Comparison of ENCODE assay signal across 16 cellular contexts in the genomic region with DNA sequence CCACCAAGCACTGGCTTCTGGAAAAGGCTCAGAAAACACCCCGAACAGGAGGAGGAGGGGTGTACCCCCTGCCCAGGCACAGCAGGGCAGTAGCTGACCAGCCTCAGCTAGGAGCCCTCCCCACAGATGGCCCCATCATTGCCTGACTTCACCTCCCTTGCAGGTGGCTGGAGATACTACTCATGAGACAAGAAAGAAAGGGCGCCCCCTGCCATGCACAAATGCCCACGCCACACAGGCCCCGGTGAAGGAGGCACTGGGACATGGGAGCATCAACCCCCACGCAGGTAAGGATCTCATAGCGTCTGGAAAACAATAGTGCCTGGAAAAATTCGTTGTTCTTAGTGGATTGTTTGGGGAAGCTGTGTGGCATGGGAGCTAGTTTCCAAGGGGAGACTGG.
DNase-seq lines count a peak whose midpoint lies in the region; TF ChIP-seq lines count a peak whose summit lies in the region.
"Had no signal": no experiment of that assay in that cellular context is flagged by ENCODE, and none has a peak within 500 bp of the region (broad histone marks: within the 10 kb centered on the region; RNA-seq: fewer than 3 reads in every experiment).

No MANE protein-coding gene starts in this region.

- H3K4me3 Mint-ChIP-seq in HFFc6: no peak overlapping the region
- H3K4me3 Mint-ChIP-seq: CD8-positive, alpha-beta T cell; dendritic cell treated with granulocyte-macrophage colony-stimulating factor and Interleukin-4, amounts not matched to agents 40 ng/mL and 50 ng/mL, for 4 days; T-helper 1 cell treated with Interleukin-12 subunit alpha and Interleukin-12 subunit beta and Interleukin-4 antibody, amounts not matched to agents 30 μg/mL and 1 μg/mL, for 36 hours had no signal

- H3F3A ChIP-seq in DOHH2 (ENCODE audit: control insufficient read depth, insufficient read depth): no peaks in the 10 kb centered on the region

- TF ChIP-seq CTCF in DOHH2 (IDR thresholded peaks at IDR 0.05; ENCODE audit: low read depth, low read length, poor library complexity, severe bottlenecking) (peak; percentile 43), HFFc6 (IDR thresholded peaks at IDR 0.05) (peak; percentile 29; the same call in 1 of the 2 replicates), WERI-Rb-1 (IDR thresholded peaks at IDR 0.05; ENCODE audit: low read depth, low read length) (peak; percentile 57), kidney epithelial cell (IDR thresholded peaks at IDR 0.05; ENCODE audit: insufficient read depth, low read length, poor library complexity, severe bottlenecking) (peak; percentile 22), thyroid gland (IDR thresholded peaks at IDR 0.05) (no peak)

- H3K4me1 ChIP-seq in DOHH2 (ENCODE audit: control insufficient read depth, low read length): no peaks in the 10 kb centered on the region
- no peaks in the 10 kb centered on the region for H3K4me1 ChIP-seq in thyroid gland
- H3K4me1 ChIP-seq: sigmoid colon had no signal

- no peaks in the 10 kb centered on the region for H3K79me2 ChIP-seq in DOHH2 (ENCODE audit: control insufficient read depth, low read length)

- peaks cover 4% of the 10 kb centered on the region; the same call in 1 of the 2 replicates for H3K9me3 Mint-ChIP-seq in HFFc6
- H3K9me3 Mint-ChIP-seq: CD8-positive, alpha-beta T cell; dendritic cell treated with granulocyte-macrophage colony-stimulating factor and Interleukin-4, amounts not matched to agents 40 ng/mL and 50 ng/mL, for 4 days; T-helper 1 cell treated with Interleukin-12 subunit alpha and Interleukin-12 subunit beta and Interleukin-4 antibody, amounts not matched to agents 30 μg/mL and 1 μg/mL, for 36 hours had no signal

- peaks cover 4% of the 10 kb centered on the region; the same call in 1 of the 2 replicates for H3K36me3 Mint-ChIP-seq in HFFc6 (ENCODE audit: low read depth)
- H3K36me3 Mint-ChIP-seq: CD8-positive, alpha-beta T cell had no signal

- H3K9me3 ChIP-seq in DOHH2 (ENCODE audit: control insufficient read depth, insufficient read depth, low read length): no peaks in the 10 kb centered on the region
- no peaks in the 10 kb centered on the region for H3K9me3 ChIP-seq in WERI-Rb-1 (ENCODE audit: severe bottlenecking)
- H3K9me3 ChIP-seq in thyroid gland: no peaks in the 10 kb centered on the region
- H3K9me3 ChIP-seq: sigmoid colon had no signal

- H3K9me2 ChIP-seq in DOHH2 (replicated peaks; ENCODE audit: control insufficient read depth, low read length): no peaks in the 10 kb centered on the region

- no peak for DNase-seq in HFFc6
- peak; percentile 38 for DNase-seq in WERI-Rb-1
- DNase-seq in kidney epithelial cell (ENCODE audit: low read depth): no peak
- no peak for DNase-seq in HuH-7.5 (ENCODE audit: low spot score)
- no peak for DNase-seq in thyroid gland
- DNase-seq in GDM1 (lab: John Stamatoyannopoulos, UW): no peak
- DNase-seq: activated CD4-positive, alpha-beta T cell treated with anti-CD3 and anti-CD28 coated beads for 48 hours; amygdala; CD8-positive, alpha-beta T cell; MM.1S; NCI-H2171 treated with DMSO at 0.1 percent for 48 hours; sigmoid colon; stimulated activated naive CD4-positive, alpha-beta T cell treated with Interleukin-2 at 50 U/mL for 16 hours had no signal

- H3K27me3 Mint-ChIP-seq in HFFc6 (ENCODE audit: insufficient read depth): peaks cover 43% of the 10 kb centered on the region
- H3K27me3 Mint-ChIP-seq: dendritic cell treated with granulocyte-macrophage colony-stimulating factor and Interleukin-4, amounts not matched to agents 40 ng/mL and 50 ng/mL, for 4 days had no signal

- H4K20me1 ChIP-seq in DOHH2 (ENCODE audit: control insufficient read depth, insufficient read depth, low read depth, low read length): no peaks in the 10 kb centered on the region

- no peak overlapping the region for H3K4me3 ChIP-seq in DOHH2 (ENCODE audit: low read length)
- no peak overlapping the region for H3K4me3 ChIP-seq in WERI-Rb-1 (ENCODE audit: low read depth, low read length)
- H3K4me3 ChIP-seq in kidney epithelial cell (ENCODE audit: low read depth, low read length): no peak overlapping the region
- no peak overlapping the region for H3K4me3 ChIP-seq in thyroid gland (replicated peaks in 1 of 3)
- H3K4me3 ChIP-seq: sigmoid colon had no signal

- peaks cover 6% of the 10 kb centered on the region for H3K4me1 Mint-ChIP-seq in HFFc6 (ENCODE audit: low read depth)

- TF ChIP-seq POLR2A in thyroid gland (IDR thresholded peaks at IDR 0.05): no peak

- H3K36me3 ChIP-seq in DOHH2 (ENCODE audit: control insufficient read depth, low read length) (no peaks in the 10 kb centered on the region), WERI-Rb-1 (no peaks in the 10 kb centered on the region), kidney epithelial cell (ENCODE audit: control insufficient read depth, insufficient read depth, low read length) (no peaks in the 10 kb centered on the region), thyroid gland (no peaks in the 10 kb centered on the region)
- H3K36me3 ChIP-seq: sigmoid colon had no signal

- no peak overlapping the region for H3K4me2 ChIP-seq in DOHH2 (ENCODE audit: low read length)

- intact Hi-C loops in thyroid gland (cut with DNase I): no loop called here

- 69 to 76% methylated on average over 7 of the region's 7 CpGs for WGBS in thyroid gland, 2 donors

- H3K27me3 ChIP-seq in DOHH2 (ENCODE audit: control insufficient read depth, low read length): no peaks in the 10 kb centered on the region
- H3K27me3 ChIP-seq in WERI-Rb-1 (ENCODE audit: insufficient read depth, low read depth, severe bottlenecking): no peaks in the 10 kb centered on the region
- peaks cover 16% of the 10 kb centered on the region for H3K27me3 ChIP-seq in kidney epithelial cell (ENCODE audit: control insufficient read depth, insufficient read depth, low read length)
- H3K27me3 ChIP-seq in thyroid gland: no peaks in the 10 kb centered on the region
- H3K27me3 ChIP-seq: sigmoid colon had no signal

- H3K27ac Mint-ChIP-seq in HFFc6: no peak overlapping the region
- H3K27ac Mint-ChIP-seq: CD8-positive, alpha-beta T cell; dendritic cell treated with granulocyte-macrophage colony-stimulating factor and Interleukin-4, amounts not matched to agents 40 ng/mL and 50 ng/mL, for 4 days; T-helper 1 cell treated with Interleukin-12 subunit alpha and Interleukin-12 subunit beta and Interleukin-4 antibody, amounts not matched to agents 30 μg/mL and 1 μg/mL, for 36 hours had no signal

- H3K27ac ChIP-seq in DOHH2 (ENCODE audit: low read depth, low read length): no peak overlapping the region
- no peak overlapping the region for H3K27ac ChIP-seq in WERI-Rb-1
- no peak overlapping the region for H3K27ac ChIP-seq in thyroid gland
- H3K27ac ChIP-seq: sigmoid colon had no signal

Comparison
In these comparisons a context has a peak if more than half of its experiments do, and no peak if none do; other contexts are left out.
1. CTCF ChIP-seq: peak in DOHH2 (single experiment), HFFc6 (single experiment), WERI-Rb-1 (single experiment) and kidney epithelial cell (single experiment); none in thyroid gland (0 of 6).